ENCODE assay signal across 30 cellular contexts in genomic region chr1:3632716-3633343, GRCh38. TPM values are rescaled to one million over a fixed set of nuclear protein-coding genes. Genes with fewer than 3 reads are reported as not detected.
"Had no signal": no experiment of that assay in that cellular context is flagged by ENCODE, and none has a peak within 500 bp of the region (broad histone marks: within the 10 kb centered on the region; RNA-seq: fewer than 3 reads in every experiment).

No MANE protein-coding gene starts in this region.

- H3K4me1 ChIP-seq: Peyer's patch had no signal

- H3K27ac ChIP-seq: brain microvascular endothelial cell, cardiac muscle cell, Peyer's patch, SK-N-MC had no signal

- DNase-seq: activated CD4-positive, alpha-beta memory T cell treated with anti-CD3 and anti-CD28 coated beads, Interleukin-2, amount 10 ng/mL, durations not matched to agents 7 days and 5 days; activated CD4-positive, alpha-beta T cell treated with anti-CD3 and anti-CD28 coated beads, Interleukin-2, amount 10 ng/mL, durations not matched to agents 7 days and 5 days; activated CD4-positive, CD25-positive, alpha-beta regulatory T cell; activated gamma-delta T cell; activated naive CD4-positive, alpha-beta T cell treated with anti-CD3 and anti-CD28 coated beads for 36 hours; activated T-cell treated with anti-CD3 and anti-CD28 coated beads for 4 hours; activated T-cell treated with anti-CD3 and anti-CD28 coated beads, Interleukin-2, amount 50 U/mL, for 48 hours; amygdala; brain microvascular endothelial cell; Karpas-422; MM.1S; NCI-H1105; NCI-H1436; NCI-H1694 treated with DMSO at 0.1 percent for 48 hours; NCI-H2029 treated with DMSO at 0.1 percent for 48 hours; NCI-H345; NCI-H510A; NCI-H526 treated with DMSO at 0.1 percent for 48 hours; NCI-H82; OCI-M1; Peyer's patch; SIG-M5; T-cell; T-helper 2 cell; T1000 had no signal

- ATAC-seq: activated T-helper 17 cell treated with anti-CD3 and anti-CD28 coated beads, Interleukin-2, amount 50 U/mL, for 72 hours; T-cell had no signal

- H3K9me3 Mint-ChIP-seq: activated CD4-positive, alpha-beta memory T cell treated with anti-CD3 and anti-CD28 coated beads, Interleukin-2, amount 10 ng/mL, durations not matched to agents 7 days and 5 days; activated CD4-positive, alpha-beta T cell treated with anti-CD3 and anti-CD28 coated beads, Interleukin-2, amount 10 ng/mL, durations not matched to agents 7 days and 5 days; activated naive CD4-positive, alpha-beta T cell treated with anti-CD3 and anti-CD28 coated beads for 36 hours; activated T-helper 17 cell treated with anti-CD3 and anti-CD28 coated beads, Interleukin-2, amount 50 U/mL, for 72 hours; T-cell had no signal

- FAIRE-seq: TTC549 had no signal

- H3K4me3 Mint-ChIP-seq: activated CD4-positive, alpha-beta memory T cell treated with anti-CD3 and anti-CD28 coated beads, Interleukin-2, amount 10 ng/mL, durations not matched to agents 7 days and 5 days; activated CD4-positive, alpha-beta T cell treated with anti-CD3 and anti-CD28 coated beads, Interleukin-2, amount 10 ng/mL, durations not matched to agents 7 days and 5 days; activated naive CD4-positive, alpha-beta T cell treated with anti-CD3 and anti-CD28 coated beads for 36 hours; activated naive CD8-positive, alpha-beta T cell; activated T-helper 17 cell treated with anti-CD3 and anti-CD28 coated beads, Interleukin-2, amount 50 U/mL, for 72 hours; T-cell had no signal

- H3K27ac Mint-ChIP-seq: activated CD4-positive, alpha-beta memory T cell treated with anti-CD3 and anti-CD28 coated beads, Interleukin-2, amount 10 ng/mL, durations not matched to agents 7 days and 5 days; activated CD4-positive, alpha-beta T cell treated with anti-CD3 and anti-CD28 coated beads, Interleukin-2, amount 10 ng/mL, durations not matched to agents 7 days and 5 days; activated naive CD4-positive, alpha-beta T cell treated with anti-CD3 and anti-CD28 coated beads for 36 hours; activated naive CD8-positive, alpha-beta T cell; activated T-helper 17 cell treated with anti-CD3 and anti-CD28 coated beads, Interleukin-2, amount 50 U/mL, for 72 hours; T-cell had no signal

- H3K36me3 Mint-ChIP-seq: activated naive CD8-positive, alpha-beta T cell had no signal

- H3K27me3 ChIP-seq: brain microvascular endothelial cell, cardiac muscle cell, Peyer's patch had no signal

- H3K4me1 Mint-ChIP-seq: activated CD4-positive, alpha-beta T cell treated with anti-CD3 and anti-CD28 coated beads, Interleukin-2, amount 10 ng/mL, durations not matched to agents 7 days and 5 days; activated T-helper 17 cell treated with anti-CD3 and anti-CD28 coated beads, Interleukin-2, amount 50 U/mL, for 72 hours; T-cell had no signal

- H3K9me3 ChIP-seq: Peyer's patch had no signal

- H3K27me3 Mint-ChIP-seq: activated CD4-positive, alpha-beta memory T cell treated with anti-CD3 and anti-CD28 coated beads, Interleukin-2, amount 10 ng/mL, durations not matched to agents 7 days and 5 days; activated CD4-positive, alpha-beta T cell treated with anti-CD3 and anti-CD28 coated beads, Interleukin-2, amount 10 ng/mL, durations not matched to agents 7 days and 5 days; activated naive CD8-positive, alpha-beta T cell; activated T-helper 17 cell treated with anti-CD3 and anti-CD28 coated beads, Interleukin-2, amount 50 U/mL, for 72 hours; T-cell had no signal

- H3K4me3 ChIP-seq: cardiac muscle cell, Peyer's patch, SK-N-MC had no signal

RNA-seq across cellular contexts. Expression of gene TP73, which starts 19.5 kb away (rescaled TPM):
- total RNA-seq: cardiac muscle cell had no signal
